Comparison of ENCODE assay signal across 10 cellular contexts in the genomic region with DNA sequence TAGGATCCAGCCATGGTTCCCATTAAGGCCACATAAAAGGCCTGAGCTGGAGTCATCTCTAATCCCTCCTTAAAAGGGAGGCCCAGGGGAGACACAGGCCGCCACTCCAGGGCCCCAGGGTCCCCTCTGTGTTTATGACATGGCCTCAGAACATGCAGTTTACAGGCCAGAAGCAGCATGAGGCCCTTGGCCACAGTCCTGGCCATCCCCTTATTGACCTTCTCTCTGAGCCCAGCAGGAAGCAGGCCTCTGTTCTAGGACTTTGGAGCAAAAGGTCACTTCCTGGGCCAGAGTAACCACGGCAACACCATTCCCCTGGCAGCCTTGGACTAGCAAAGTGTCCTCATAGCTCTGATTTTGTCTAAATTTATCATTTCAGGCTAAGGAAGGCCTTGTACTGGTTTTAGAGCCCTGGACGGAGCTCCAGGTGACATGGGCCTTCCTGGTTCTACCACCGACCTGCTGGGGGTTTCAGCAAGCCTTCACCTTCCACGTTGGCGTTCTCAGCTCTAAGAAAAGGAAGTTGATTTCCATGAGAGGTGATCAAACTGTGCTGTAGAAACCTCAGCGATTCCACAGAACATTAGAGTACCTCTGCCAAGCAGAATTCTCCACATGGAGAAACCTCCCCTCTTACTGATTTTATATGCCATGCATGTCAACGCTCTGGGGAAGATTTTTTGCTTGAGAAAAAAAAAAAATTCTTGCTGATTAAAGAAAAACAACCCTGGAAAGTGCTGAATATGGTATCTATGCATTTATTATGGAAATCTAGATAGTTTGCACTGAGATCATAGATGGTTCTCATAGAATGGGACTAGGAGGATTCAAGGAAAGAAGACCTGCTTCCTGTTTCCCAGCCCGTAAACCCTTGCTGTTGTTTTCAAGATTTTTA. TPM values are rescaled to one million over a fixed set of nuclear protein-coding genes. Genes with fewer than 3 reads are reported as not detected.
A peak's percentile ranks its signal among the peaks of the same experiment; 100 is the strongest.
DNase-seq lines count a peak whose midpoint lies in the region; ATAC-seq and FAIRE-seq lines count a peak whose summit lies in the region.
"Had no signal": no experiment of that assay in that cellular context is flagged by ENCODE, and none has a peak within 500 bp of the region (broad histone marks: within the 10 kb centered on the region; RNA-seq: fewer than 3 reads in every experiment).

No MANE protein-coding gene starts in this region.

- 36% methylated on average over 9 of the region's 9 CpGs for WGBS in right cardiac atrium

- H3K9me3 ChIP-seq in right cardiac atrium (ENCODE audit: control insufficient read depth, low read length) = no peaks in the 10 kb centered on the region

- no peak overlapping the region for H3K4me3 ChIP-seq in right cardiac atrium (ENCODE audit: low read length)

- peaks cover 36% of the 10 kb centered on the region for H3K4me1 ChIP-seq in right cardiac atrium (ENCODE audit: control insufficient read depth, insufficient read depth, low read length)

- peak; percentile 86 to 89 for ATAC-seq in right cardiac atrium
- ATAC-seq: HCT116 had no signal

- peak; percentile 14 for FAIRE-seq in GM19239 (lab: Jason Lieb, UNC)

- intact Hi-C loops in right cardiac atrium (cut with DNase I) = no loop called here

- no peaks in the 10 kb centered on the region for H3K27me3 ChIP-seq in right cardiac atrium (ENCODE audit: control insufficient read depth, insufficient read depth)

- H3K27ac ChIP-seq in angular gyrus (ENCODE audit: low read depth, low read length) (peak overlapping the region; percentile 38), right cardiac atrium (ENCODE audit: low read length) (peak overlapping the region; percentile 99)

- DNase-seq in GM19239 (ENCODE audit: insufficient read length, low spot score) (no peak), right cardiac atrium (peak; percentile 90 to 94 (median 90)), renal cortical epithelial cell (ENCODE audit: low read depth) (peak; percentile 71), NCI-H526 (lab: John Stamatoyannopoulos, UW) (no peak), DMS79 (lab: John Stamatoyannopoulos, UW) (no peak), NCI-H2029 treated with DMSO at 0.1 percent for 48 hours (lab: John Stamatoyannopoulos, UW) (no peak)
- no peak for DNase-seq in activated CD4-positive, alpha-beta T cell treated with anti-CD3 and anti-CD28 coated beads, Interleukin-2, amount 50 U/mL, for 4 hours
- DNase-seq: NCI-H1436 treated with DMSO at 0.1 percent for 48 hours had no signal

RNA-seq across cellular contexts. Expression of a gene that starts 53.7 kb away (rescaled TPM):
- total RNA-seq in right cardiac atrium = 10 to 100 TPM; 21.8 to 26.4 (median 25.3) TPM
- 29.8 TPM for polyA plus RNA-seq in right cardiac atrium
- 22.9 and 33.9 TPM in 2 replicates for total RNA-seq in renal cortical epithelial cell

Comparison
In these comparisons a context has a peak if more than half of its experiments do, and no peak if none do; other contexts are left out.
1. DNase-seq: peak in right cardiac atrium (3 of 3) and renal cortical epithelial cell (single experiment); none in GM19239 (single experiment), NCI-H526 (0 of 2), activated CD4-positive, alpha-beta T cell treated with anti-CD3 and anti-CD28 coated beads, Interleukin-2, amount 50 U/mL, for 4 hours (0 of 2), DMS79 (single experiment) and NCI-H2029 treated with DMSO at 0.1 percent for 48 hours (single experiment).